Comparison of ENCODE assay signal across 26 cellular contexts in the genomic region with DNA sequence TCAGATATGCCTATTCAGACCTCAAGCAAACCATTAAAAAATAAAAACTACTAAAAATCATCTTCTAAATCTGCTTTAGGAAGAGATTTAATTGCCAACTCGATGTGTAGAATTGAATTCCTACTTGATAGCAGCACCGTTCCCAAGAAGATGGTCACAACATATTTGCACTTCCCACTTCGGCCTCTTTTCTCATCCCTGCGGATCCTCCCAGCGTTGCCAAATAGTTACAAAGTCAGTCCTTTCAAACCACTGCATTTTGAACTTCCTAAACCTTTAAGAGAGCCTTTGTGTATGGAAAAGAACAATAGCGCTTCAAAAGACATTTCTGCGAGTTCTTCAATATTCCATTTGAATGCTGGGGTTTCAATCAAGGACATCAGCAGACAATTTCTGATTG. TPM values are rescaled to one million over a fixed set of nuclear protein-coding genes. Genes with fewer than 3 reads are reported as not detected.
DNase-seq lines count a peak whose midpoint lies in the region; TF ChIP-seq lines count a peak whose summit lies in the region.
"Had no signal": no experiment of that assay in that cellular context is flagged by ENCODE, and none has a peak within 500 bp of the region (broad histone marks: within the 10 kb centered on the region; RNA-seq: fewer than 3 reads in every experiment).

No MANE protein-coding gene starts in this region.

- H4K5ac ChIP-seq in H9 (ENCODE audit: insufficient read length, low read depth, low read length), result no peak overlapping the region

- WGBS in H9 (ENCODE audit: extremely low coverage, insufficient read length, low lambda C conversion rate), result no CpG with 5 or more reads among the region's 7 CpGs

- H3K18ac ChIP-seq in H9 (ENCODE audit: insufficient read length, low read depth, low read length), result no peak overlapping the region

- no peak overlapping the region for H3K23ac ChIP-seq in H9 (ENCODE audit: insufficient read length, low read depth, low read length)

- peaks cover 51% of the 10 kb centered on the region for H3K27me3 Mint-ChIP-seq in H9 (ENCODE audit: low read depth)
- H3K27me3 Mint-ChIP-seq in brain, result peaks cover 29% of the 10 kb centered on the region
- peaks cover 54% of the 10 kb centered on the region for H3K27me3 Mint-ChIP-seq in progenitor cell of endocrine pancreas

- peaks cover 27 to 28% of the 10 kb centered on the region in 2 experiments for H3K4me1 Mint-ChIP-seq in H9
- peaks cover 30% of the 10 kb centered on the region for H3K4me1 Mint-ChIP-seq in brain
- peaks cover 12% of the 10 kb centered on the region for H3K4me1 Mint-ChIP-seq in progenitor cell of endocrine pancreas (ENCODE audit: low read depth)

- H3K27ac Mint-ChIP-seq in H9 (no peak overlapping the region), brain (peak overlapping the region in 4 of 5 experiments; percentile 72 to 99 (median 92)), progenitor cell of endocrine pancreas (no peak overlapping the region)
- H3K27ac Mint-ChIP-seq: activated CD4-positive, alpha-beta T cell treated with anti-CD3 and anti-CD28 coated beads, Interleukin-2, amount 10 ng/mL, durations not matched to agents 24 days and 14 days; activated CD8-positive, alpha-beta memory T cell treated with anti-CD3 and anti-CD28 coated beads, Interleukin-2, amount 10 ng/mL, durations not matched to agents 7 days and 5 days; activated naive CD4-positive, alpha-beta T cell treated with anti-CD3 and anti-CD28 coated beads for 36 hours; activated T-cell treated with anti-CD3 and anti-CD28 coated beads, Interleukin-2, amount 50 U/mL, for 72 hours; CD4-positive, alpha-beta memory T cell; naive thymus-derived CD8-positive, alpha-beta T cell; T-helper 1 cell treated with Interleukin-12 subunit alpha and Interleukin-12 subunit beta and Interleukin-4 antibody, amounts not matched to agents 30 μg/mL and 1 μg/mL, for 36 hours had no signal

- H2BK120ac ChIP-seq in H9 (ENCODE audit: low read depth, low read length, poor library complexity, severe bottlenecking), result no peak overlapping the region

- H2AFZ ChIP-seq in H9 (ENCODE audit: low read length), result no peak overlapping the region

- H3K4me2 ChIP-seq in H9 (ENCODE audit: insufficient read depth, insufficient read length, low read length), result peak overlapping the region; percentile 89

- H2BK5ac ChIP-seq in H9 (ENCODE audit: insufficient read length, low read length), result no peak overlapping the region

- no peak overlapping the region for H2BK15ac ChIP-seq in H9 (ENCODE audit: low read depth, low read length)

- peak overlapping the region; percentile 11 for H3K9ac ChIP-seq in H9 (ENCODE audit: extremely low read depth, insufficient read length, low read length)
- H3K9ac ChIP-seq in iPS-18a (ENCODE audit: low read length), result no peak overlapping the region

- no peaks in the 10 kb centered on the region for H3K36me3 ChIP-seq in iPS-18a (ENCODE audit: control insufficient read depth, low read depth, low read length)
- H3K36me3 ChIP-seq: left lung, upper lobe of right lung had no signal

- peaks cover 34% of the 10 kb centered on the region for H3K23me2 ChIP-seq in H9 (ENCODE audit: insufficient read length, low read depth, low read length, poor library complexity, severe bottlenecking)

- H3K4me1 ChIP-seq in H9 (ENCODE audit: insufficient read depth, low read length) (no peaks in the 10 kb centered on the region; the same call in 1 of the 2 replicates), iPS-18a (ENCODE audit: control insufficient read depth, low read depth, low read length) (peaks cover 19% of the 10 kb centered on the region)

- H3T11ph ChIP-seq in H9 (ENCODE audit: low read length), result no peak overlapping the region

- DNase-seq in H9, result no peak
- no peak for DNase-seq in progenitor cell of endocrine pancreas (ENCODE audit: low spot score, unreplicated experiment)
- DNase-seq in NCI-H2081 (lab: John Stamatoyannopoulos, UW), result no peak
- DNase-seq in mucosa of gallbladder (ENCODE audit: low spot score), result no peak
- no peak for DNase-seq in epidermal melanocyte (ENCODE audit: insufficient read length, low spot score)
- no peak for DNase-seq in SK-N-DZ (ENCODE audit: low spot score)
- DNase-seq: activated CD4-positive, alpha-beta T cell treated with anti-CD3 and anti-CD28 coated beads, Interleukin-2, amount 10 ng/mL, durations not matched to agents 24 days and 14 days; activated CD8-positive, alpha-beta memory T cell treated with anti-CD3 and anti-CD28 coated beads, Interleukin-2, amount 10 ng/mL, durations not matched to agents 7 days and 5 days; activated naive CD4-positive, alpha-beta T cell treated with anti-CD3 and anti-CD28 coated beads for 36 hours; activated T-cell treated with anti-CD3 and anti-CD28 coated beads, Interleukin-2, amount 50 U/mL, for 72 hours; CD4-positive, alpha-beta memory T cell; cortex of kidney; left lung; MV-4-11; naive thymus-derived CD8-positive, alpha-beta T cell; NCI-H2171; stimulated activated CD4-positive, alpha-beta T cell treated with anti-CD3 and anti-CD28 coated beads, Interleukin-1b, Interleukin-23, amount 100 ng/mL, for 48 hours; upper lobe of right lung had no signal

- no peak overlapping the region for H3K56ac ChIP-seq in H9 (ENCODE audit: insufficient read length, low read depth, low read length)

- no peak overlapping the region for H3K14ac ChIP-seq in H9 (ENCODE audit: insufficient read depth, low read length)

- H4K91ac ChIP-seq in H9 (ENCODE audit: insufficient read length, low read depth, low read length), result no peak overlapping the region

- peak overlapping the region; percentile 52 for H3K4me3 ChIP-seq in iPS-18a (ENCODE audit: low read length)
- H3K4me3 ChIP-seq: left lung, upper lobe of right lung had no signal

- H2AK5ac ChIP-seq in H9 (ENCODE audit: insufficient read length, low read length), result no peak overlapping the region

- H3K27ac ChIP-seq in H9 (ENCODE audit: insufficient read length, low read depth, low read length), result no peak overlapping the region
- H3K27ac ChIP-seq in iPS-18a (ENCODE audit: low read length), result no peak overlapping the region
- H3K27ac ChIP-seq: left lung, skin epidermis, upper lobe of right lung had no signal

- no peak for TF ChIP-seq CTCF in H9 (conservative IDR thresholded peaks at IDR 0.05)
- TF ChIP-seq CTCF in brain (conservative IDR thresholded peaks at IDR 0.05), result no peak
- TF ChIP-seq CTCF in progenitor cell of endocrine pancreas (IDR thresholded peaks at IDR 0.05; ENCODE audit: unreplicated experiment), result no peak

- H3K27me3 ChIP-seq in H9 (ENCODE audit: insufficient read depth, low read length) (no peaks in the 10 kb centered on the region), iPS-18a (ENCODE audit: control insufficient read depth, insufficient read depth, low read length) (peaks cover 56% of the 10 kb centered on the region)

- no peaks in the 10 kb centered on the region for H3K79me1 ChIP-seq in H9 (ENCODE audit: insufficient read depth, low read depth, low read length, poor library complexity, severe bottlenecking)

- H4K8ac ChIP-seq in H9 (replicated peaks; ENCODE audit: insufficient read length, low read depth, low read length), result no peak overlapping the region

- H3K9me3 Mint-ChIP-seq in H9 (no peaks in the 10 kb centered on the region; a peak in 1 of 5 replicates), brain (peaks cover 0 to 3% (median 0%) of the 10 kb centered on the region in 5 experiments), progenitor cell of endocrine pancreas (ENCODE audit: low read depth) (no peaks in the 10 kb centered on the region)
- H3K9me3 Mint-ChIP-seq: activated CD4-positive, alpha-beta T cell treated with anti-CD3 and anti-CD28 coated beads, Interleukin-2, amount 10 ng/mL, durations not matched to agents 24 days and 14 days; activated naive CD4-positive, alpha-beta T cell treated with anti-CD3 and anti-CD28 coated beads for 36 hours; activated T-cell treated with anti-CD3 and anti-CD28 coated beads, Interleukin-2, amount 50 U/mL, for 72 hours; T-helper 1 cell treated with Interleukin-12 subunit alpha and Interleukin-12 subunit beta and Interleukin-4 antibody, amounts not matched to agents 30 μg/mL and 1 μg/mL, for 36 hours had no signal

- H2BK12ac ChIP-seq in H9 (ENCODE audit: insufficient read length, low read depth, low read length), result no peak overlapping the region

- H3K4ac ChIP-seq in H9 (ENCODE audit: low read depth, low read length), result no peak overlapping the region

- H2BK20ac ChIP-seq in H9 (ENCODE audit: low read depth, low read length, poor library complexity, severe bottlenecking), result no peak overlapping the region

- H4K20me1 ChIP-seq in H9 (ENCODE audit: control insufficient read depth, insufficient read depth, insufficient read length), result no peaks in the 10 kb centered on the region

- H3K9me3 ChIP-seq in H9 (ENCODE audit: control insufficient read depth, low read depth, low read length) (no peaks in the 10 kb centered on the region), iPS-18a (ENCODE audit: control insufficient read depth, low read depth, low read length) (no peaks in the 10 kb centered on the region)
- H3K9me3 ChIP-seq: left lung, upper lobe of right lung had no signal

- peaks cover 3% of the 10 kb centered on the region; the same call in 1 of the 2 replicates for H3K79me2 ChIP-seq in H9 (ENCODE audit: insufficient read depth, low read length)

- peak overlapping the region; percentile 77 to 99 for H3K4me3 Mint-ChIP-seq in H9
- peak overlapping the region; percentile 90 to 98 (median 94) for H3K4me3 Mint-ChIP-seq in brain
- H3K4me3 Mint-ChIP-seq in progenitor cell of endocrine pancreas (ENCODE audit: low read depth), result peak overlapping the region; percentile 30
- H3K4me3 Mint-ChIP-seq: activated CD4-positive, alpha-beta T cell treated with anti-CD3 and anti-CD28 coated beads, Interleukin-2, amount 10 ng/mL, durations not matched to agents 24 days and 14 days; activated CD8-positive, alpha-beta memory T cell treated with anti-CD3 and anti-CD28 coated beads, Interleukin-2, amount 10 ng/mL, durations not matched to agents 7 days and 5 days; activated naive CD4-positive, alpha-beta T cell treated with anti-CD3 and anti-CD28 coated beads for 36 hours; naive thymus-derived CD8-positive, alpha-beta T cell; T-helper 1 cell treated with Interleukin-12 subunit alpha and Interleukin-12 subunit beta and Interleukin-4 antibody, amounts not matched to agents 30 μg/mL and 1 μg/mL, for 36 hours had no signal

- H3K36me3 Mint-ChIP-seq in H9 (ENCODE audit: insufficient read depth in 1 of 3, low read depth in 3 of 3), result no peaks in the 10 kb centered on the region
- H3K36me3 Mint-ChIP-seq in brain, result no peaks in the 10 kb centered on the region
- H3K36me3 Mint-ChIP-seq in progenitor cell of endocrine pancreas (ENCODE audit: insufficient read depth), result no peaks in the 10 kb centered on the region
- H3K36me3 Mint-ChIP-seq: activated CD8-positive, alpha-beta memory T cell treated with anti-CD3 and anti-CD28 coated beads, Interleukin-2, amount 10 ng/mL, durations not matched to agents 7 days and 5 days; CD4-positive, alpha-beta memory T cell had no signal

RNA-seq across cellular contexts. Expression of a gene that starts 2.5 kb away (rescaled TPM):
- total RNA-seq in H9 (2021), result 9.2 and 9.3 TPM in 2 replicates
- 3.4 TPM for polyA plus RNA-seq in brain (ENCODE audit: insufficient read depth, low read depth, low replicate concordance)
- total RNA-seq in progenitor cell of endocrine pancreas, result 4.8 and 6.8 TPM in 2 replicates
- total RNA-seq in mucosa of gallbladder, result 5.0 TPM
- 0.07 and 0.16 TPM in 2 replicates for polyA plus RNA-seq in SK-N-DZ (2014; cell fraction: cytosol; rRNA removed)
- not detected in 2 replicates for polyA plus RNA-seq in SK-N-DZ (2014; cell fraction: nucleus; rRNA removed)
- total RNA-seq: activated CD4-positive, alpha-beta T cell treated with anti-CD3 and anti-CD28 coated beads, Interleukin-2, amount 10 ng/mL, durations not matched to agents 24 days and 14 days; activated naive CD4-positive, alpha-beta T cell treated with anti-CD3 and anti-CD28 coated beads for 36 hours; bronchial epithelial cell; HT1080; pulmonary artery endothelial cell; SK-MEL-5 had no signal

Comparison
In these comparisons a context has a peak if more than half of its experiments do, and no peak if none do; other contexts are left out.
1. H3K27ac Mint-ChIP-seq: peak in brain (4 of 5); none in H9 (0 of 3) and progenitor cell of endocrine pancreas (single experiment).
2. H3K4me3 Mint-ChIP-seq: peak in every context shown above with its lines; median percentile 94 in brain; 88 in H9; 30 in progenitor cell of endocrine pancreas.